27 cellular contexts compared by ENCODE assay signal in genomic region chr20:58670097-58670496, GRCh38. TPM values are rescaled to one million over a fixed set of nuclear protein-coding genes. Genes with fewer than 3 reads are reported as not detected.
DNase-seq lines count a peak whose midpoint lies in the region; TF ChIP-seq lines count a peak whose summit lies in the region.
"Had no signal": no experiment of that assay in that cellular context is flagged by ENCODE, and none has a peak within 500 bp of the region (broad histone marks: within the 10 kb centered on the region; RNA-seq: fewer than 3 reads in every experiment).

No MANE protein-coding gene starts in this region.

- no peaks in the 10 kb centered on the region for H4K20me1 ChIP-seq in GM23248 (ENCODE audit: insufficient read depth)
- peaks cover 8% of the 10 kb centered on the region; the same call in 1 of the 2 replicates for H4K20me1 ChIP-seq in SU-DHL-6 (ENCODE audit: low read depth, low read length)

- WGBS in GM23248 (ENCODE audit: low coverage in 1 of 2, low lambda C conversion rate in 2 of 2, missing lambda C conversion rate in 2 of 2), 2 experiments, result 57 to 63% methylated on average over 1 of the region's 1 CpG
- no CpG with 5 or more reads among the region's 1 CpG for WGBS in iPS DF 6.9 (ENCODE audit: insufficient coverage, insufficient read length)

- H3K27ac ChIP-seq in GM23248, result peak overlapping the region; percentile 25
- no peak overlapping the region for H3K27ac ChIP-seq in SU-DHL-6 (ENCODE audit: low read depth, low read length)
- H3K27ac ChIP-seq in iPS DF 6.9 (ENCODE audit: low read length), result peak overlapping the region; percentile 72
- H3K27ac ChIP-seq in colonic mucosa, result no peak overlapping the region
- H3K27ac ChIP-seq: breast epithelium, coronary artery, esophagus muscularis mucosa, gastroesophageal sphincter, right lobe of liver, testis, vagina had no signal

- no peak overlapping the region for H3K4me3 ChIP-seq in GM23248
- H3K4me3 ChIP-seq in SU-DHL-6 (ENCODE audit: insufficient read depth, low read length, poor library complexity, severe bottlenecking), result no peak overlapping the region
- no peak overlapping the region for H3K4me3 ChIP-seq in iPS DF 6.9 (ENCODE audit: low read length)
- H3K4me3 ChIP-seq in colonic mucosa, result no peak overlapping the region
- H3K4me3 ChIP-seq: breast epithelium, coronary artery, esophagus muscularis mucosa, gastroesophageal sphincter, HAP-1, right lobe of liver, testis, vagina had no signal

- H3K9ac ChIP-seq in GM23248, result no peak overlapping the region
- no peak overlapping the region for H3K9ac ChIP-seq in SU-DHL-6 (ENCODE audit: low read length)
- no peak overlapping the region for H3K9ac ChIP-seq in colonic mucosa (ENCODE audit: low read depth in 2 of 2, low read length in 2 of 2)

- peaks cover 52% of the 10 kb centered on the region for H3K36me3 ChIP-seq in GM23248 (ENCODE audit: low read depth)
- peaks cover 25% of the 10 kb centered on the region for H3K36me3 ChIP-seq in SU-DHL-6 (ENCODE audit: low read length)
- no peaks in the 10 kb centered on the region for H3K36me3 ChIP-seq in iPS DF 6.9 (ENCODE audit: control insufficient read depth, insufficient read depth, low read length)
- H3K36me3 ChIP-seq in colonic mucosa, result peaks cover 9% of the 10 kb centered on the region

- in situ Hi-C loops in GM23248 (cut with MboI), result no loop called here

- H3F3A ChIP-seq in GM23248 (ENCODE audit: insufficient read depth), result peaks cover 17% of the 10 kb centered on the region
- no peaks in the 10 kb centered on the region for H3F3A ChIP-seq in SU-DHL-6 (ENCODE audit: insufficient read depth)

- intact Hi-C loops in colonic mucosa (cut with DNase I), result no loop called here

- peak; percentile 56 for DNase-seq in AG20443 (ENCODE audit: low spot score)
- peak; percentile 72 for DNase-seq in GM23248
- no peak for DNase-seq in iPS DF 6.9 (ENCODE audit: low read depth, low spot score)
- no peak for DNase-seq in midbrain (lab: John Stamatoyannopoulos, UW)
- no peak for DNase-seq in NAMALWA (ENCODE audit: low spot score)
- no peak for DNase-seq in colonic mucosa
- DNase-seq: activated CD8-positive, alpha-beta T cell treated with anti-CD3 and anti-CD28 coated beads, Interleukin-2, amount 10 ng/mL, durations not matched to agents 7 days and 5 days; activated gamma-delta T cell; activated T-cell treated with anti-CD3 and anti-CD28 coated beads for 4 hours; AML-193; amniotic stem cell; kidney glomerular epithelial cell; mammary epithelial cell; NCI-H1417 treated with DMSO at 0.1 percent for 48 hours; posterior cingulate gyrus; right lobe of liver; stimulated activated CD4-positive, alpha-beta T cell treated with anti-CD3 and anti-CD28 coated beads, Interleukin-12 subunit alpha, Interleukin-12 subunit beta, amount 100 ng/mL, for 4 hours; stimulated activated CD4-positive, alpha-beta T cell treated with anti-CD3 and anti-CD28 coated beads, Interleukin-4, amount 100 ng/mL, for 4 hours; stimulated activated naive CD4-positive, alpha-beta T cell; testis had no signal

- TF ChIP-seq CTCF in SU-DHL-6 (IDR thresholded peaks at IDR 0.05; ENCODE audit: insufficient read depth, low read length, poor library complexity, severe bottlenecking) (no peak), colonic mucosa (IDR thresholded peaks at IDR 0.05) (no peak)

- H3K9me3 ChIP-seq in GM23248 (ENCODE audit: low read depth) (no peaks in the 10 kb centered on the region), SU-DHL-6 (ENCODE audit: insufficient read depth, low read length) (no peaks in the 10 kb centered on the region), iPS DF 6.9 (ENCODE audit: control insufficient read depth, insufficient read depth, low read length) (no peaks in the 10 kb centered on the region), colonic mucosa (no peaks in the 10 kb centered on the region)
- H3K9me3 ChIP-seq: breast epithelium, esophagus muscularis mucosa, gastroesophageal sphincter, HAP-1, right lobe of liver, testis, vagina had no signal

- peaks cover 9% of the 10 kb centered on the region for H3K4me1 ChIP-seq in GM23248 (ENCODE audit: insufficient read depth)
- H3K4me1 ChIP-seq in iPS DF 6.9 (ENCODE audit: control insufficient read depth, insufficient read depth, low read length), result peaks cover 5% of the 10 kb centered on the region
- no peaks in the 10 kb centered on the region for H3K4me1 ChIP-seq in colonic mucosa
- H3K4me1 ChIP-seq: breast epithelium, right lobe of liver, testis, vagina had no signal

- H2AFZ ChIP-seq in GM23248, result no peak overlapping the region
- no peak overlapping the region for H2AFZ ChIP-seq in SU-DHL-6 (ENCODE audit: low read depth, low read length, severe bottlenecking)

- H3K27me3 ChIP-seq in GM23248 (replicated peaks; ENCODE audit: insufficient read depth) (no peaks in the 10 kb centered on the region), SU-DHL-6 (ENCODE audit: low read length) (no peaks in the 10 kb centered on the region), iPS DF 6.9 (ENCODE audit: control insufficient read depth, insufficient read depth, low read length) (no peaks in the 10 kb centered on the region), colonic mucosa (no peaks in the 10 kb centered on the region)
- H3K27me3 ChIP-seq: breast epithelium, esophagus muscularis mucosa, gastroesophageal sphincter, right lobe of liver, testis, vagina had no signal

- H3K9me2 ChIP-seq in GM23248 (ENCODE audit: insufficient read depth) (no peaks in the 10 kb centered on the region), SU-DHL-6 (replicated peaks; ENCODE audit: insufficient read depth, low read length) (no peaks in the 10 kb centered on the region)

- H3K4me2 ChIP-seq in GM23248 (ENCODE audit: unreplicated experiment), result no peak overlapping the region
- H3K4me2 ChIP-seq in SU-DHL-6 (ENCODE audit: low read depth, low read length, poor library complexity, severe bottlenecking), result peak overlapping the region; percentile 5

- H3K79me2 ChIP-seq in GM23248 (ENCODE audit: insufficient read depth), result peaks cover 47% of the 10 kb centered on the region
- peaks cover 12% of the 10 kb centered on the region for H3K79me2 ChIP-seq in SU-DHL-6 (ENCODE audit: insufficient read depth, low read length)

RNA-seq across cellular contexts. Expression of gene STX16, which starts 19.0 kb away (rescaled TPM):
- total RNA-seq in GM23248 (2014; rRNA removed; shearing (Covaris generic)), result 15.8 and 17.6 TPM in 2 replicates
- polyA plus RNA-seq in GM23248 (2016; fragmentation: Nextera tagmentation; extraction: Ambion mirVana), result 30.6 and 36.9 TPM in 2 replicates
- total RNA-seq in colonic mucosa, result 10 to 100 TPM; 36.3 to 38.3 TPM

RNA-seq across cellular contexts. Expression of gene NPEPL1, which starts 22.5 kb away (rescaled TPM):
- 37.5 and 37.7 TPM in 2 replicates for total RNA-seq in GM23248 (2014; rRNA removed; shearing (Covaris generic))
- polyA plus RNA-seq in GM23248 (2016; fragmentation: Nextera tagmentation; extraction: Ambion mirVana), result 46.1 and 49.8 TPM in 2 replicates
- 10 to 100 TPM; 14.7 to 20.6 TPM for total RNA-seq in colonic mucosa

Comparison
In these comparisons a context has a peak if more than half of its experiments do, and no peak if none do; other contexts are left out.
1. DNase-seq: peak in AG20443 (single experiment) and GM23248 (single experiment); none in iPS DF 6.9 (single experiment), midbrain (single experiment), NAMALWA (single experiment) and colonic mucosa (single experiment).
2. H3K27ac ChIP-seq: peak in GM23248 (single experiment) and iPS DF 6.9 (single experiment); none in SU-DHL-6 (single experiment) and colonic mucosa (single experiment).